Comparison of ENCODE assay signal across 14 cellular contexts in the genomic region with DNA sequence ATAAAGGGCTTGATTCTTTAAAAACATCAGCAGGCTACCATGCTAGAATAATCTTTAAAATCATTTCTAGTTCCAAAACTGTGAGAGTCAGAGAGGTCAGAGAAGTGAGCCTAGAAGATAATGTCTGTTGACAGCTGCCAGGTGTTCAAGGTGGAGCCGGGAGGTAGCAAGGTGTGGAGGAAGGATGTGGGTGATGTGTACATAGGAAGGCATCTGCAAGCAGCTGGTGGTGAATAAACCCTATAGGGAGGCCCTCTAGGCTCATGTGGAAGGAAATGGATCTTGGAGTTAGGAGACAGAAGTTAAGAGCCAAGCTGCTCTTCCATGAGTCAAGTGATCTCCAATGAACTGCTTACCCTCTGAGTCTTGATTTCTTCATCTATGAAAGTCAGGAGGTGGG.
"Had no signal": no experiment of that assay in that cellular context is flagged by ENCODE, and none has a peak within 500 bp of the region (broad histone marks: within the 10 kb centered on the region; RNA-seq: fewer than 3 reads in every experiment).

No MANE protein-coding gene starts in this region.

- H3K9me3 Mint-ChIP-seq: activated CD8-positive, alpha-beta T cell treated with anti-CD3 and anti-CD28 coated beads for 36 hours; activated naive CD4-positive, alpha-beta T cell treated with anti-CD3 and anti-CD28 coated beads for 36 hours; activated T-helper 1 cell treated with anti-CD3 and anti-CD28 coated beads, Interleukin-12 subunit alpha, Interleukin-12 subunit beta, Interleukin-2, Interleukin-4 antibody, amounts not matched to agents 30 ng/mL and 10 ng/mL and 1 ng/mL, durations not matched to agents 14 hours and 24 hours and 36 hours; mesothelial cell of epicardium had no signal

- H3K36me3 Mint-ChIP-seq: mesothelial cell of epicardium had no signal

- H3K27ac ChIP-seq: coronary artery, epithelial cell of prostate, gastroesophageal sphincter, skin epidermis, transverse colon, WERI-Rb-1 had no signal

- ATAC-seq: activated CD8-positive, alpha-beta T cell treated with anti-CD3 and anti-CD28 coated beads for 36 hours; gastroesophageal sphincter had no signal

- H3K4me1 ChIP-seq: transverse colon had no signal

- H3K27me3 Mint-ChIP-seq: activated CD8-positive, alpha-beta T cell treated with anti-CD3 and anti-CD28 coated beads for 36 hours had no signal

- H3K36me3 ChIP-seq: gastroesophageal sphincter, transverse colon, WERI-Rb-1 had no signal

- H3K4me3 Mint-ChIP-seq: activated CD8-positive, alpha-beta T cell treated with anti-CD3 and anti-CD28 coated beads for 36 hours; activated naive CD4-positive, alpha-beta T cell treated with anti-CD3 and anti-CD28 coated beads for 36 hours; activated T-helper 1 cell treated with anti-CD3 and anti-CD28 coated beads, Interleukin-12 subunit alpha, Interleukin-12 subunit beta, Interleukin-2, Interleukin-4 antibody, amounts not matched to agents 30 ng/mL and 10 ng/mL and 1 ng/mL, durations not matched to agents 14 hours and 24 hours and 36 hours; mesothelial cell of epicardium had no signal

- H3K9me3 ChIP-seq: gastroesophageal sphincter, transverse colon had no signal

- H3K27me3 ChIP-seq: gastroesophageal sphincter, transverse colon had no signal

- H3K27ac Mint-ChIP-seq: activated CD8-positive, alpha-beta T cell treated with anti-CD3 and anti-CD28 coated beads for 36 hours; activated naive CD4-positive, alpha-beta T cell treated with anti-CD3 and anti-CD28 coated beads for 36 hours; activated T-helper 1 cell treated with anti-CD3 and anti-CD28 coated beads, Interleukin-12 subunit alpha, Interleukin-12 subunit beta, Interleukin-2, Interleukin-4 antibody, amounts not matched to agents 30 ng/mL and 10 ng/mL and 1 ng/mL, durations not matched to agents 14 hours and 24 hours and 36 hours; mesothelial cell of epicardium had no signal

- H3K4me3 ChIP-seq: coronary artery, gastroesophageal sphincter, skin epidermis, transverse colon had no signal

- DNase-seq: activated CD4-positive, alpha-beta T cell treated with anti-CD3 and anti-CD28 coated beads for 4 hours; activated CD8-positive, alpha-beta T cell treated with anti-CD3 and anti-CD28 coated beads for 36 hours; activated naive CD4-positive, alpha-beta T cell treated with anti-CD3 and anti-CD28 coated beads for 36 hours; effector memory CD4-positive, alpha-beta T cell; kidney; T-helper 1 cell; transverse colon; WERI-Rb-1 had no signal
